7 cellular contexts compared by ENCODE assay signal in genomic region chr12:56105503-56105902, GRCh38. TPM values are rescaled to one million over a fixed set of nuclear protein-coding genes. Genes with fewer than 3 reads are reported as not detected.
DNase-seq lines count a peak whose midpoint lies in the region; ATAC-seq and TF ChIP-seq lines count a peak whose summit lies in the region.

No MANE protein-coding gene starts in this region.

- ATAC-seq in activated T-helper 17 cell treated with anti-CD3 and anti-CD28 coated beads, Interleukin-2, amount 50 U/mL, for 72 hours (replicated peaks) = no peak
- ATAC-seq in stimulated activated naive CD8-positive, alpha-beta T cell treated with anti-CD3 and anti-CD28 coated beads, Interleukin-15, amount 100 ng/mL, for 72 hours = no peak
- ATAC-seq in GM18520 (IDR thresholded peaks at IDR 0.05; ENCODE audit: unreplicated experiment) (no peak), HG03175 (IDR thresholded peaks at IDR 0.05; ENCODE audit: unreplicated experiment) (no peak)

- no peak for TF ChIP-seq CTCF in HL-60 (IDR thresholded peaks at IDR 0.05; ENCODE audit: insufficient read depth, low read length)

- no peaks in the 10 kb centered on the region for H3K27me3 Mint-ChIP-seq in activated T-helper 17 cell treated with anti-CD3 and anti-CD28 coated beads, Interleukin-2, amount 50 U/mL, for 72 hours
- no peaks in the 10 kb centered on the region for H3K27me3 Mint-ChIP-seq in stimulated activated naive CD8-positive, alpha-beta T cell treated with anti-CD3 and anti-CD28 coated beads, Interleukin-15, amount 100 ng/mL, for 72 hours

- H3K4me3 Mint-ChIP-seq in activated T-helper 17 cell treated with anti-CD3 and anti-CD28 coated beads, Interleukin-2, amount 50 U/mL, for 72 hours = peak overlapping the region; percentile 93
- peak overlapping the region; percentile 96 to 97 for H3K4me3 Mint-ChIP-seq in stimulated activated naive CD8-positive, alpha-beta T cell treated with anti-CD3 and anti-CD28 coated beads, Interleukin-15, amount 100 ng/mL, for 72 hours

- peaks cover 2% of the 10 kb centered on the region for H3K9me3 ChIP-seq in iPS-18c (ENCODE audit: control insufficient read depth, insufficient read depth, low read length)

- DNase-seq in HL-60 (ENCODE audit: low read depth in 1 of 2, low spot score in 1 of 2) = no peak
- DNase-seq in stimulated activated naive CD8-positive, alpha-beta T cell treated with anti-CD3 and anti-CD28 coated beads, Interleukin-15, amount 100 ng/mL, for 72 hours = no peak
- DNase-seq in stimulated activated CD4-positive, alpha-beta T cell treated with anti-CD3 and anti-CD28 coated beads, Interleukin-15, amount 100 ng/mL, for 24 hours = no peak

- H3K36me3 Mint-ChIP-seq in activated T-helper 17 cell treated with anti-CD3 and anti-CD28 coated beads, Interleukin-2, amount 50 U/mL, for 72 hours (ENCODE audit: low read depth) = peaks cover 68% of the 10 kb centered on the region

- peak overlapping the region; percentile 90 for H3K4me3 ChIP-seq in HL-60 (replicated peaks; ENCODE audit: insufficient read depth, low read length)
- peak overlapping the region; percentile 97 for H3K4me3 ChIP-seq in iPS-18c (ENCODE audit: insufficient read depth, low read depth, low read length)

- H3K9me3 Mint-ChIP-seq in activated T-helper 17 cell treated with anti-CD3 and anti-CD28 coated beads, Interleukin-2, amount 50 U/mL, for 72 hours = no peaks in the 10 kb centered on the region
- H3K9me3 Mint-ChIP-seq in stimulated activated naive CD8-positive, alpha-beta T cell treated with anti-CD3 and anti-CD28 coated beads, Interleukin-15, amount 100 ng/mL, for 72 hours = no peaks in the 10 kb centered on the region

- H3K27ac ChIP-seq in HL-60 (replicated peaks) = peak overlapping the region; percentile 97

- peak overlapping the region; percentile 95 for H3K27ac Mint-ChIP-seq in activated T-helper 17 cell treated with anti-CD3 and anti-CD28 coated beads, Interleukin-2, amount 50 U/mL, for 72 hours
- H3K27ac Mint-ChIP-seq in stimulated activated naive CD8-positive, alpha-beta T cell treated with anti-CD3 and anti-CD28 coated beads, Interleukin-15, amount 100 ng/mL, for 72 hours = peak overlapping the region; percentile 98

- H3K27me3 ChIP-seq in HL-60 (ENCODE audit: insufficient read depth, poor library complexity, severe bottlenecking) = no peaks in the 10 kb centered on the region

- H3K4me1 Mint-ChIP-seq in activated T-helper 17 cell treated with anti-CD3 and anti-CD28 coated beads, Interleukin-2, amount 50 U/mL, for 72 hours = peaks cover 36% of the 10 kb centered on the region
- H3K4me1 Mint-ChIP-seq in stimulated activated naive CD8-positive, alpha-beta T cell treated with anti-CD3 and anti-CD28 coated beads, Interleukin-15, amount 100 ng/mL, for 72 hours = peaks cover 57% of the 10 kb centered on the region

RNA-seq across cellular contexts. Expression of gene PA2G4, which starts 1.1 kb away (rescaled TPM):
- 100 to 1,000 TPM; 213 to 427 TPM for total RNA-seq in activated T-helper 17 cell treated with anti-CD3 and anti-CD28 coated beads, Interleukin-2, amount 50 U/mL, for 72 hours

RNA-seq across cellular contexts. Expression of gene RPL41, which starts 10.9 kb away (rescaled TPM):
- 1,000 to 10,000 TPM; 4,564 to 4,582 TPM for total RNA-seq in activated T-helper 17 cell treated with anti-CD3 and anti-CD28 coated beads, Interleukin-2, amount 50 U/mL, for 72 hours

RNA-seq across cellular contexts. Expression of gene ZC3H10, which starts 12.6 kb away (rescaled TPM):
- total RNA-seq in activated T-helper 17 cell treated with anti-CD3 and anti-CD28 coated beads, Interleukin-2, amount 50 U/mL, for 72 hours = 1 to 10 TPM; 7.8 to 8.0 TPM

RNA-seq across cellular contexts. Expression of gene ESYT1, which starts 22.6 kb away (rescaled TPM):
- total RNA-seq in activated T-helper 17 cell treated with anti-CD3 and anti-CD28 coated beads, Interleukin-2, amount 50 U/mL, for 72 hours = 100 to 1,000 TPM; 234 to 236 TPM

RNA-seq across cellular contexts. Expression of gene ERBB3, which starts 25.5 kb away (rescaled TPM):
- under 1 TPM; 0.56 to 0.64 TPM for total RNA-seq in activated T-helper 17 cell treated with anti-CD3 and anti-CD28 coated beads, Interleukin-2, amount 50 U/mL, for 72 hours
